In the genomic region with DNA sequence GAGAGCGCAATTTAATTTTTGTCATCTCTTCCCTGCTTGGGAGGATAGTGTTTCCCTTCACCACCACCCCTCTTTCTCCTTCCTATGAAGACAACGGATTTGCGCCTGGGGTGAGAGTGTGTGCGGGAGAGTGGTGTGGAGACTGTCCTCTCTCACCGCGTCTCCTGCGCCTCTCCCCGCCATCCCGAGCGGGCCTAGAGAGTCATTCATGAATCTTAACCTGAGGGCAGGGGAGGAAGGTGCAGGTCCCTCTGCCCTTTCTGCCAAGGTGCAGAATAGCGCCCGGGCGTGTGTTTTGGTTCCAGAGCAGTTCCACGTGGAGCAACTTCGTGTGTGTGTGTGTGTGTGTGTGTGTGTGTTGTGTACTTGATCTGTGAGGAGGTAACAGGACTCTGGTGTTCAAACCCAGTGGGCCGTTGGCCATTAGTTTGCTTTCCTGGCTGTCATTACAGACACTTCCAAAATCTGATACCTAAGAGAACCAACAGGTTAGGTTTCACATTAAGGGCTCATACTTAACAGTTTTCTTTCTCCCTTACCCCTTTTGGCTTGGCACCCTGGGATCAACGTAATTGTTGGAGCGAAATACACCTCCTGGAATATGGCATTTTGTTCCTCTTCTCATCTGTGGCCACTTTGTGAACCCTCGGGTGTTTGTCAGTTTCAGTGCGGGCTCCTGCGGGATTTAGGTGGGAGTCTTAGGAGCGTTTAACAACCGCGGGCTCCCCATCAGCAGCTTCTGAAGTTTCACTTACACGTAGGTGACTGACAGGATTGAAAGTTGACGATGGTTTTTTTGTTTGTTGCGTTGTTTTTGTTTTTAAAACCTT, we compare ENCODE assay signal across 7 cellular contexts. TPM values are rescaled to one million over a fixed set of nuclear protein-coding genes. Genes with fewer than 3 reads are reported as not detected.
A peak's percentile ranks its signal among the peaks of the same experiment; 100 is the strongest.
DNase-seq lines count a peak whose midpoint lies in the region; ATAC-seq and TF ChIP-seq lines count a peak whose summit lies in the region.

No MANE protein-coding gene starts in this region.

- peak overlapping the region; percentile 69 for H2AK9ac ChIP-seq in IMR-90 (replicated peaks; ENCODE audit: low read depth, low read length, poor library complexity)

- peak overlapping the region; percentile 5; the same call in 2 of the 3 replicates for H2BK15ac ChIP-seq in IMR-90 (ENCODE audit: low read depth, low read length)

- no peak for TF ChIP-seq RAD21 in IMR-90 (IDR thresholded peaks at IDR 0.05; ENCODE audit: low read length)

- peak overlapping the region; percentile 77 for H3K14ac ChIP-seq in IMR-90 (replicated peaks; ENCODE audit: low read depth, low read length)

- TF ChIP-seq CTCF in IMR-90 (conservative IDR thresholded peaks at IDR 0.05; ENCODE audit: low read depth, low read length), result no peak
- no peak for TF ChIP-seq CTCF in WI38 (IDR thresholded peaks at IDR 0.05; ENCODE audit: low read depth, low read length)

- no peaks in the 10 kb centered on the region for H3K36me3 ChIP-seq in IMR-90 (ENCODE audit: control insufficient read depth, insufficient read depth, low read length)
- H3K36me3 ChIP-seq in iPS-20b (ENCODE audit: insufficient read depth, low read depth, low read length), result no peaks in the 10 kb centered on the region
- no peaks in the 10 kb centered on the region for H3K36me3 ChIP-seq in subcutaneous abdominal adipose tissue (ENCODE audit: control insufficient read depth in 5 of 5, insufficient read depth in 5 of 5, low read length in 5 of 5)
- H3K36me3 ChIP-seq in naive thymus-derived CD4-positive, alpha-beta T cell (ENCODE audit: control insufficient read depth in 2 of 3, insufficient read depth in 3 of 3, low read length in 3 of 3), result no peaks in the 10 kb centered on the region

- H3K4me1 ChIP-seq in IMR-90 (ENCODE audit: control insufficient read depth, insufficient read depth, low read length) (peaks cover under 1% of the 10 kb centered on the region), iPS-20b (ENCODE audit: insufficient read depth, low read length) (peaks cover 9% of the 10 kb centered on the region), subcutaneous abdominal adipose tissue (ENCODE audit: control insufficient read depth in 5 of 5, insufficient read depth in 5 of 5, low read length in 5 of 5) (peaks cover 0 to 24% (median 23%) of the 10 kb centered on the region in 5 donors)
- no peaks in the 10 kb centered on the region for H3K4me1 ChIP-seq in naive thymus-derived CD4-positive, alpha-beta T cell (ENCODE audit: control insufficient read depth in 2 of 2, insufficient read depth in 2 of 2, low read length in 2 of 2)

- H3K56ac ChIP-seq in IMR-90 (ENCODE audit: extremely low read depth, insufficient read depth, low read length), result peak overlapping the region; percentile 83

- peak overlapping the region in 3 of 10 donors; percentile 2 to 26 (median 9) for H3K4me3 Mint-ChIP-seq in naive thymus-derived CD4-positive, alpha-beta T cell

- H2AK5ac ChIP-seq in IMR-90 (ENCODE audit: low read depth, low read length), result peak overlapping the region; percentile 38; the same call in 1 of the 2 replicates

- peak overlapping the region; percentile 60; the same call in 1 of the 2 replicates for H4K91ac ChIP-seq in IMR-90 (ENCODE audit: insufficient read depth, low read depth, low read length)

- H2BK120ac ChIP-seq in IMR-90 (ENCODE audit: low read depth, low read length), result peak overlapping the region; percentile 48

- H3K4ac ChIP-seq in IMR-90 (ENCODE audit: low read depth, low read length), result peak overlapping the region; percentile 59

- H3K27ac ChIP-seq in IMR-90 (ENCODE audit: insufficient read depth, low read length), result peak overlapping the region; percentile 97
- no peak overlapping the region for H3K27ac ChIP-seq in iPS-20b (ENCODE audit: low read length)
- H3K27ac ChIP-seq in subcutaneous abdominal adipose tissue (ENCODE audit: low read depth, low read length), result no peak overlapping the region
- no peak overlapping the region for H3K27ac ChIP-seq in naive thymus-derived CD4-positive, alpha-beta T cell (ENCODE audit: low read depth, low read length)

- H3K9me3 Mint-ChIP-seq in naive thymus-derived CD4-positive, alpha-beta T cell, result peaks cover 0 to 4% (median 0%) of the 10 kb centered on the region in 11 donors

- TF ChIP-seq POLR2A in IMR-90 (IDR thresholded peaks at IDR 0.05; ENCODE audit: low read depth, low read length), result no peak

- H3K9me3 ChIP-seq in IMR-90 (ENCODE audit: control insufficient read depth, insufficient read depth, low read length) (no peaks in the 10 kb centered on the region), iPS-20b (ENCODE audit: insufficient read depth, low read depth, low read length) (no peaks in the 10 kb centered on the region), subcutaneous abdominal adipose tissue (ENCODE audit: control insufficient read depth in 5 of 5, low read length in 5 of 5) (no peaks in the 10 kb centered on the region)
- no peaks in the 10 kb centered on the region for H3K9me3 ChIP-seq in naive thymus-derived CD4-positive, alpha-beta T cell (ENCODE audit: control insufficient read depth in 2 of 3, low read length in 3 of 3)

- CTCF ChIA-PET in IMR-90 (lab: Yijun Ruan, JAX), result interaction anchor here (0.7 kb wide), 1 partner anchor 70 kb away, joined by 3 read pairs; no protein-coding TSS in a partner anchor
- CTCF ChIA-PET in naive thymus-derived CD4-positive, alpha-beta T cell (lab: Charles Lee), result no interaction called here

- no peaks in the 10 kb centered on the region for H4K20me1 ChIP-seq in IMR-90 (ENCODE audit: insufficient read depth, low read length)

- peak overlapping the region; percentile 34 to 36; a peak in 2 of 4 replicates for H4K8ac ChIP-seq in IMR-90 (ENCODE audit: low read depth in 2 of 2, low read length in 2 of 2)

- H4K5ac ChIP-seq in IMR-90 (ENCODE audit: low read depth, low read length), result peak overlapping the region; percentile 57

- H3K79me1 ChIP-seq in IMR-90 (ENCODE audit: low read depth in 1 of 2, low read length in 2 of 2), result peaks cover 2 to 32% of the 10 kb centered on the region in 2 experiments; a peak in 2 of 4 replicates

- BruUV-seq in IMR-90 (replicated peaks; lab: Mats Ljungman, UMichigan), result TSS peak; percentile 24

- peak overlapping the region; percentile 97 for H3K9ac ChIP-seq in IMR-90 (ENCODE audit: low read depth, low read length)
- no peak overlapping the region for H3K9ac ChIP-seq in iPS-20b (ENCODE audit: low read depth, low read length)
- H3K9ac ChIP-seq in subcutaneous abdominal adipose tissue (ENCODE audit: low read length in 5 of 5), result no peak overlapping the region

- intact Hi-C loops in IMR-90 (cut with micrococcal nuclease), result loop anchor here (1.0 to 5.0 kb wide), 5 partner anchors 99 to 674 kb away; no protein-coding TSS in a partner anchor
- intact Hi-C loops in naive thymus-derived CD4-positive, alpha-beta T cell (cut with micrococcal nuclease), result loop anchor here in 1 of 2 donors (5.0 kb wide), 1 partner anchor 649 kb away; no protein-coding TSS in a partner anchor

- H3K27me3 ChIP-seq in IMR-90 (ENCODE audit: control insufficient read depth, insufficient read depth, low read length) (no peaks in the 10 kb centered on the region), iPS-20b (ENCODE audit: insufficient read depth, low read length) (peaks cover 88% of the 10 kb centered on the region), subcutaneous abdominal adipose tissue (ENCODE audit: control insufficient read depth in 5 of 5, insufficient read depth in 4 of 5, low read length in 5 of 5) (peaks cover 28 to 44% (median 33%) of the 10 kb centered on the region in 5 donors)
- peaks cover 0 to 3% of the 10 kb centered on the region in 2 donors for H3K27me3 ChIP-seq in naive thymus-derived CD4-positive, alpha-beta T cell (ENCODE audit: control insufficient read depth in 2 of 2, insufficient read depth in 2 of 2, low read length in 2 of 2)

- H3K4me3 ChIP-seq in IMR-90 (ENCODE audit: insufficient read depth, low read depth, low read length) (peak overlapping the region; percentile 77), WI38 (ENCODE audit: low read depth, low read length) (peak overlapping the region; percentile 97), iPS-20b (ENCODE audit: low read length) (peak overlapping the region; percentile 77), subcutaneous abdominal adipose tissue (ENCODE audit: low read depth in 1 of 5, low read length in 5 of 5) (peak overlapping the region; percentile 36 to 61 (median 55))
- H3K4me3 ChIP-seq in naive thymus-derived CD4-positive, alpha-beta T cell (ENCODE audit: low read length), result no peak overlapping the region

- H3K9me1 ChIP-seq in IMR-90 (ENCODE audit: insufficient read depth, low read length), result peaks cover under 1% of the 10 kb centered on the region

- peak overlapping the region; percentile 87 for H3K18ac ChIP-seq in IMR-90 (ENCODE audit: low read depth, low read length)

- peaks cover 3 to 19% (median 7%) of the 10 kb centered on the region in 7 donors for H3K4me1 Mint-ChIP-seq in naive thymus-derived CD4-positive, alpha-beta T cell

- peak overlapping the region; percentile 89 for H3K4me2 ChIP-seq in IMR-90 (ENCODE audit: low read depth, low read length)

- peaks cover 51 to 75% (median 56%) of the 10 kb centered on the region in 5 donors for H3K27me3 Mint-ChIP-seq in naive thymus-derived CD4-positive, alpha-beta T cell

- H3K36me3 Mint-ChIP-seq in naive thymus-derived CD4-positive, alpha-beta T cell, result no peaks in the 10 kb centered on the region

- peak overlapping the region; percentile 91 for H2AFZ ChIP-seq in IMR-90 (replicated peaks; ENCODE audit: low read length, poor library complexity)

- H3K23ac ChIP-seq in IMR-90 (ENCODE audit: low read depth, low read length), result peak overlapping the region; percentile 98

- peak overlapping the region; percentile 61 for H2BK5ac ChIP-seq in IMR-90 (ENCODE audit: low read depth, low read length, poor library complexity, severe bottlenecking)

- POLR2A ChIA-PET in IMR-90 (lab: Charles Lee; ENCODE audit: unreplicated experiment), result no interaction called here
- POLR2A ChIA-PET in naive thymus-derived CD4-positive, alpha-beta T cell (lab: Charles Lee), result no interaction called here

- peak overlapping the region in 1 of 9 donors; percentile 38 for H3K27ac Mint-ChIP-seq in naive thymus-derived CD4-positive, alpha-beta T cell

- DNase-seq in IMR-90, result peak; percentile 26
- DNase-seq in naive thymus-derived CD4-positive, alpha-beta T cell, result no peak

- H2BK20ac ChIP-seq in IMR-90 (ENCODE audit: low read depth, low read length), result peak overlapping the region; percentile 84

- peak; percentile 6; the same call in 1 of the 2 replicates for ATAC-seq in IMR-90 (ENCODE audit: low read depth)
- no peak for ATAC-seq in naive thymus-derived CD4-positive, alpha-beta T cell
- ATAC-seq in HG02798 (IDR thresholded peaks at IDR 0.05; ENCODE audit: poor library complexity, unreplicated experiment), result no peak
- ATAC-seq in GM18517 (IDR thresholded peaks at IDR 0.05; ENCODE audit: unreplicated experiment), result no peak

- in situ Hi-C loops in IMR-90 (cut with MboI; ENCODE audit: low sequenced_read_pairs), result no loop called here

- dilution Hi-C loops in IMR-90 (cut with HindIII; ENCODE audit: low sequenced_read_pairs, unreplicated experiment), result no loop called here

- WGBS in IMR-90 (ENCODE audit: extremely low coverage in 2 of 2, insufficient read length in 1 of 2), 2 experiments, result 12% methylated on average over 8 of the region's 27 CpGs; no CpG with 5 or more reads in 1 of the 2 experiments

RNA-seq across cellular contexts. Expression of gene EYA4, which starts 1.8 kb away (rescaled TPM):
- total RNA-seq in IMR-90 (2012; rRNA removed), result 11.1 and 11.9 TPM in 2 replicates
- 4.4 and 5.7 TPM in 2 replicates for polyA plus RNA-seq in IMR-90 (2012; rRNA removed)
- 1.5 and 2.0 TPM in 2 replicates for polyA plus RNA-seq in IMR-90 (2012; cell fraction: cytosol; rRNA removed)
- polyA plus RNA-seq in IMR-90 (2012; cell fraction: nucleus; rRNA removed; ENCODE audit: low replicate concordance), result 4.6 and 20.1 TPM in 2 replicates
- not detected for total RNA-seq in naive thymus-derived CD4-positive, alpha-beta T cell
- polyA plus RNA-seq in naive thymus-derived CD4-positive, alpha-beta T cell, result not detected

Comparison
In these comparisons a context has a peak if more than half of its experiments do, and no peak if none do; other contexts are left out.
1. RNA of gene EYA4, which starts 1.8 kb away (total RNA-seq): 11.1 to 11.9 TPM in IMR-90; not detected in naive thymus-derived CD4-positive, alpha-beta T cell; every median in the first group is over 10 times any median in the second.